Comparison of ENCODE assay signal across 33 cellular contexts in genomic region chr15:58425834-58426233, GRCh38. TPM values are rescaled to one million over a fixed set of nuclear protein-coding genes. Genes with fewer than 3 reads are reported as not detected.
"Had no signal": no experiment of that assay in that cellular context is flagged by ENCODE, and none has a peak within 500 bp of the region (broad histone marks: within the 10 kb centered on the region; RNA-seq: fewer than 3 reads in every experiment).

No MANE protein-coding gene starts in this region.

- H3K4me3 ChIP-seq: MG63 had no signal

- H3K27ac ChIP-seq: brain microvascular endothelial cell, RWPE1, WERI-Rb-1 had no signal

- ATAC-seq: activated CD8-positive, alpha-beta memory T cell treated with anti-CD3 and anti-CD28 coated beads, Interleukin-2, amount 10 ng/mL, durations not matched to agents 7 days and 5 days; activated naive CD8-positive, alpha-beta T cell treated with anti-CD3 and anti-CD28 coated beads, Interleukin-2, amount 50 U/mL, for 24 hours; PC-3; Right ventricle myocardium inferior had no signal

- H3K27me3 ChIP-seq: brain microvascular endothelial cell, MG63 had no signal

- DNase-seq: activated CD4-positive, alpha-beta memory T cell treated with anti-CD3 and anti-CD28 coated beads, Interleukin-2, amount 10 ng/mL, durations not matched to agents 7 days and 5 days; activated CD4-positive, alpha-beta T cell treated with anti-CD3 and anti-CD28 coated beads for 1 hour; activated CD4-positive, alpha-beta T cell treated with anti-CD3 and anti-CD28 coated beads for 48 hours; activated CD4-positive, CD25-positive, alpha-beta regulatory T cell; activated CD8-positive, alpha-beta memory T cell treated with anti-CD3 and anti-CD28 coated beads for 24 hours; activated CD8-positive, alpha-beta memory T cell treated with anti-CD3 and anti-CD28 coated beads, Interleukin-2, amount 10 ng/mL, durations not matched to agents 7 days and 5 days; activated CD8-positive, alpha-beta memory T cell treated with anti-CD3 and anti-CD28 coated beads, Interleukin-2, amount 50 U/mL, for 48 hours; activated effector memory CD4-positive, alpha-beta T cell treated with Interleukin-2 at 50 U/mL for 16 hours; activated naive CD4-positive, alpha-beta T cell treated with anti-CD3 and anti-CD28 coated beads, Interleukin-2, amount 10 ng/mL, durations not matched to agents 7 days and 5 days; activated naive CD8-positive, alpha-beta T cell treated with anti-CD3 and anti-CD28 coated beads, Interleukin-2, amount 50 U/mL, for 24 hours; activated T-cell treated with anti-CD3 and anti-CD28 coated beads, Interleukin-2, amount 50 U/mL, for 48 hours; anterior cingulate cortex; brain microvascular endothelial cell; central memory CD4-positive, alpha-beta T cell; Karpas-422; KBM-7; MG63; NCI-H1092; NCI-H1436 treated with DMSO at 0.1 percent for 48 hours; NCI-H1694 treated with DMSO at 0.1 percent for 48 hours; NCI-H2029; NCI-H345; NCI-H526; NCI-H748 treated with DMSO at 0.1 percent for 48 hours; NK-92 treated with Interleukin-12 subunit alpha and Interleukin-12 subunit beta, amount 100 ng/mL, for 24 hours; PC-3; SIG-M5; WERI-Rb-1 had no signal

- H3K36me3 ChIP-seq: brain microvascular endothelial cell, MG63, WERI-Rb-1 had no signal

- H3K9me3 ChIP-seq: MG63 had no signal

RNA-seq across cellular contexts. Expression of gene LIPC, which starts 6.0 kb away (rescaled TPM):
- total RNA-seq: cerebellum, NCI-H460, PC-3, SK-MEL-5 had no signal
